Comparison of ENCODE assay signal across 15 cellular contexts in genomic region chr5:147930759-147931158, GRCh38. TPM values are rescaled to one million over a fixed set of nuclear protein-coding genes. Genes with fewer than 3 reads are reported as not detected.
DNase-seq lines count a peak whose midpoint lies in the region; ATAC-seq, FAIRE-seq and TF ChIP-seq lines count a peak whose summit lies in the region.
"Had no signal": no experiment of that assay in that cellular context is flagged by ENCODE, and none has a peak within 500 bp of the region (broad histone marks: within the 10 kb centered on the region; RNA-seq: fewer than 3 reads in every experiment).

No MANE protein-coding gene starts in this region.

- H3K36me3 ChIP-seq in ascending aorta = no peaks in the 10 kb centered on the region

- peak; percentile 88 for ATAC-seq in GM18870 (IDR thresholded peaks at IDR 0.05; ENCODE audit: unreplicated experiment)
- peak; percentile 69 for ATAC-seq in GM21619 (IDR thresholded peaks at IDR 0.05; ENCODE audit: unreplicated experiment)
- peak; percentile 56 for ATAC-seq in HG03439 (IDR thresholded peaks at IDR 0.05; ENCODE audit: unreplicated experiment)

- FAIRE-seq in urothelium cell line (lab: Jason Lieb, UNC) = no peak

- H3K4me1 ChIP-seq in ascending aorta = peaks cover 0 to 17% of the 10 kb centered on the region in 2 donors

- intact Hi-C loops in ascending aorta (cut with DNase I) = loop anchor here (10.0 kb wide), 1 partner anchor 306 kb away; no protein-coding TSS in a partner anchor

- H3K4me3 ChIP-seq in ascending aorta (no peak overlapping the region), coronary artery (no peak overlapping the region)

- TF ChIP-seq CTCF in ascending aorta (IDR thresholded peaks at IDR 0.05) = no peak
- no peak for TF ChIP-seq CTCF in coronary artery (IDR thresholded peaks at IDR 0.05)

- H3K9me3 ChIP-seq in ascending aorta = no peaks in the 10 kb centered on the region

- DNase-seq in ascending aorta (ENCODE audit: low spot score in 2 of 2) (no peak), hepatic stellate cell (ENCODE audit: low spot score) (no peak), urothelium cell line (ENCODE audit: low spot score) (no peak), coronary artery (ENCODE audit: low spot score) (no peak), SK-N-DZ (ENCODE audit: low spot score) (no peak)
- DNase-seq: activated CD8-positive, alpha-beta memory T cell treated with anti-CD3 and anti-CD28 coated beads, Interleukin-2, amount 50 U/mL, for 48 hours; amygdala; CD8-positive, alpha-beta memory T cell; NCI-H1436 treated with DMSO at 0.1 percent for 48 hours; T-helper 9 cell had no signal

- H3K27ac ChIP-seq in ascending aorta = peak overlapping the region; percentile 41 to 63
- H3K27ac ChIP-seq in coronary artery = no peak overlapping the region

- H3K27me3 ChIP-seq in ascending aorta = no peaks in the 10 kb centered on the region

RNA-seq across cellular contexts. Expression of gene C5orf46, which starts 24.4 kb away (rescaled TPM):
- 62.8 TPM for total RNA-seq in ascending aorta
- not detected in 2 replicates for polyA plus RNA-seq in SK-N-DZ (2014; cell fraction: cytosol; rRNA removed)
- polyA plus RNA-seq in SK-N-DZ (2014; cell fraction: nucleus; rRNA removed) = not detected in 2 replicates
- total RNA-seq: CD8-positive, alpha-beta memory T cell; glomerular endothelial cell; liver had no signal
- polyA plus RNA-seq: CD8-positive, alpha-beta memory T cell; liver had no signal

RNA-seq across cellular contexts. Expression of gene SCGB3A2, which starts 52.2 kb away (rescaled TPM):
- total RNA-seq in ascending aorta = not detected
- not detected in 2 replicates for polyA plus RNA-seq in SK-N-DZ (2014; cell fraction: cytosol; rRNA removed)
- polyA plus RNA-seq in SK-N-DZ (2014; cell fraction: nucleus; rRNA removed) = not detected in 2 replicates
- total RNA-seq: CD8-positive, alpha-beta memory T cell; glomerular endothelial cell; liver had no signal
- polyA plus RNA-seq: CD8-positive, alpha-beta memory T cell; liver had no signal

Comparison
In these comparisons a context has a peak if more than half of its experiments do, and no peak if none do; other contexts are left out.
1. H3K27ac ChIP-seq: peak in ascending aorta (2 of 2); none in coronary artery (0 of 2).
2. Peak in every context shown above with its lines, with median percentiles within 50 percentile points of each other: ATAC-seq.